6 cellular contexts compared by ENCODE assay signal in genomic region chr18:75316826-75317225, GRCh38.
"Had no signal": no experiment of that assay in that cellular context is flagged by ENCODE, and none has a peak within 500 bp of the region (broad histone marks: within the 10 kb centered on the region; RNA-seq: fewer than 3 reads in every experiment).

No MANE protein-coding gene starts in this region.

- H3K4me1 ChIP-seq: HAP-1 had no signal

- H3K9ac ChIP-seq: GM23248 had no signal

- DNase-seq: GM23248, GOT3, H7, HFFc6 had no signal

- H3K9me3 ChIP-seq: HAP-1 had no signal

- H3K4me3 ChIP-seq: GM23248, HAP-1 had no signal

- H2AFZ ChIP-seq: GM23248 had no signal

- H3K36me3 ChIP-seq: HAP-1 had no signal

- H3K27ac ChIP-seq: GM23248, HL-60 had no signal
